ENCODE assay signal across 8 cellular contexts in the genomic region with DNA sequence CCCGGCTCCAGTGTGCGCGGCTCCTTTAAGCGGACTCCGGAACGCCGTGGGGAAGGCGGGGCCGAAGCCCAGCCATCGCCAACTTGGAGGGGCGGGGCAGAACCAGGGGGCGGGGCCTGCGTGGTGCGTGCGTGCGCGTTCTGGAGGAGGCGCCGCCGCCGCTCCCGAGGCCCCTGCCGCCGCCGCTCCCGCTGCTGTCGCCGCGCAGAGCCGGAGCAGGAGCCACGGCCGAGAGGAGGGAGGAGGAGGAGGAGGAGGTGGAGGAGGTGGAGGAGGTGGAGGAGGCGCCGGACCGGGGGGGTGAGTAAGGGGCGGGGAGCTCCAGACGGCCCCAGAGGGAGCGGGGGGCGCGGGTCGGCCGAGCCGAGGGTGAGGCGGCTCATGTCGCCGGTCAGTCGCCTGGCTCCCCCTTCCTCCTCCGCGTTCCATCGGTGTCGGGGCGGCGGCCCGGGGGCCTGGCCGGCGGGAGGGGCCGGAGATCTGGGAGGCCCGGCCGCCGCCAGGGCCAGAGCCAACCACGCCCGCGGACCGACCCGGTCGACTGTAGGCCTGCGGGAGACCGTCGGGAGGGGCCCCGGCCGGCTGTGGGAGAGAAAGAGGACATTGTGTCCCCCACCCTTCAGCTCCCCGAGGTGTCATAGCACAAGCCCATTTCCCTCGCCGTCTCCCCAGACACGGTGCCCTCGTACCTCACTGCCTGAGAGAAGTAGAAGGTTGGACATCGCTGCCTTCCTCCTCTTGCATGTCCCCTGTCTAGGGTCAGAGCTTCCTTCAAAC. TPM values are rescaled to one million over a fixed set of nuclear protein-coding genes. Genes with fewer than 3 reads are reported as not detected.
DNase-seq lines count a peak whose midpoint lies in the region; ATAC-seq and TF ChIP-seq lines count a peak whose summit lies in the region.

A gene (plus strand): TSS at position 155 of the 777 bp plus-strand sequence. CDS start 71,572 bp downstream, outside the sequence.

- H3K4me3 ChIP-seq in SU-DHL-6 (ENCODE audit: insufficient read depth, low read length, poor library complexity, severe bottlenecking) (peak within 1 kb of the TSS; percentile 93), suprapubic skin (peak within 1 kb of the TSS; percentile 88)

- H3K27me3 ChIP-seq in SU-DHL-6 (ENCODE audit: low read length) (no peaks in the 10 kb centered on the region), suprapubic skin (no peaks in the 10 kb centered on the region)

- H2AFZ ChIP-seq in SU-DHL-6 (ENCODE audit: low read depth, low read length, severe bottlenecking) = peak within 1 kb of the TSS; percentile 93

- peaks cover 36% of the 10 kb centered on the region for H3K36me3 Mint-ChIP-seq in activated naive CD8-positive, alpha-beta T cell treated with anti-CD3 and anti-CD28 coated beads for 36 hours

- peak within 1 kb of the TSS; percentile 92 for H3K9ac ChIP-seq in SU-DHL-6 (ENCODE audit: low read length)

- H3K9me2 ChIP-seq in SU-DHL-6 (replicated peaks; ENCODE audit: insufficient read depth, low read length) = no peaks in the 10 kb centered on the region

- peaks cover 50% of the 10 kb centered on the region for H3K79me2 ChIP-seq in SU-DHL-6 (ENCODE audit: insufficient read depth, low read length)

- H3K27me3 Mint-ChIP-seq in activated naive CD8-positive, alpha-beta T cell treated with anti-CD3 and anti-CD28 coated beads for 36 hours = no peaks in the 10 kb centered on the region

- 0% methylated on average over 38 of the region's 77 CpGs for WGBS in suprapubic skin

- no peaks in the 10 kb centered on the region for H3K9me3 Mint-ChIP-seq in activated naive CD8-positive, alpha-beta T cell treated with anti-CD3 and anti-CD28 coated beads for 36 hours

- H3K4me3 Mint-ChIP-seq in activated naive CD8-positive, alpha-beta T cell treated with anti-CD3 and anti-CD28 coated beads for 36 hours = peak within 1 kb of the TSS; percentile 93

- H3K4me1 ChIP-seq in suprapubic skin = peaks cover 59% of the 10 kb centered on the region

- peak within 1 kb of the TSS; percentile 93 for H3K4me2 ChIP-seq in SU-DHL-6 (ENCODE audit: low read depth, low read length, poor library complexity, severe bottlenecking)

- H3K4me1 Mint-ChIP-seq in activated naive CD8-positive, alpha-beta T cell treated with anti-CD3 and anti-CD28 coated beads for 36 hours = peaks cover 66% of the 10 kb centered on the region

- 0 out of 2 replicates have a peak, but pooled peaks cover 3% of the 10 kb centered on the region for H3K36me3 ChIP-seq in SU-DHL-6 (ENCODE audit: low read length)
- H3K36me3 ChIP-seq in suprapubic skin = no peaks in the 10 kb centered on the region

- TF ChIP-seq EP300 in suprapubic skin (IDR thresholded peaks at IDR 0.05) = no peak

- H3K9me3 ChIP-seq in SU-DHL-6 (ENCODE audit: insufficient read depth, low read length) (no peaks in the 10 kb centered on the region), suprapubic skin (no peaks in the 10 kb centered on the region)

- peaks cover 20% of the 10 kb centered on the region; the same call in 1 of the 2 replicates for H3F3A ChIP-seq in SU-DHL-6 (ENCODE audit: insufficient read depth)

- TF ChIP-seq POLR2A in suprapubic skin (IDR thresholded peaks at IDR 0.05) = peak in 1 of 2 donors; percentile 76

- peak within 1 kb of the TSS; percentile 96 for H3K27ac Mint-ChIP-seq in activated naive CD8-positive, alpha-beta T cell treated with anti-CD3 and anti-CD28 coated beads for 36 hours

- peaks cover 20% of the 10 kb centered on the region for H4K20me1 ChIP-seq in SU-DHL-6 (ENCODE audit: low read depth, low read length)

- H3K27ac ChIP-seq in SU-DHL-6 (ENCODE audit: low read depth, low read length) (peak within 1 kb of the TSS; percentile 46), suprapubic skin (peak within 1 kb of the TSS; percentile 97)

- ATAC-seq in HG02571 (IDR thresholded peaks at IDR 0.05; ENCODE audit: unreplicated experiment) = peak; percentile 59
- peak; percentile 98 for ATAC-seq in omental fat pad (ENCODE audit: low FRiP score)

- DNase-seq in GF-D8 (lab: John Stamatoyannopoulos, UW) (peak; percentile 74), NCI-H1105 treated with DMSO at 0.1 percent for 48 hours (lab: John Stamatoyannopoulos, UW) (peak; percentile 88), glomerular visceral epithelial cell (ENCODE audit: extremely low spot score) (peak; percentile 95), omental fat pad (ENCODE audit: low spot score) (peak; percentile 94), suprapubic skin (ENCODE audit: low spot score in 2 of 2) (peak; percentile 96 to 97)
- peak; percentile 93 for DNase-seq in activated naive CD8-positive, alpha-beta T cell treated with anti-CD3 and anti-CD28 coated beads for 36 hours

- TF ChIP-seq CTCF in SU-DHL-6 (IDR thresholded peaks at IDR 0.05; ENCODE audit: insufficient read depth, low read length, poor library complexity, severe bottlenecking) (no peak), omental fat pad (IDR thresholded peaks at IDR 0.05) (no peak), suprapubic skin (IDR thresholded peaks at IDR 0.05) (no peak)

RNA-seq across cellular contexts. Expression of the gene that starts here (rescaled TPM):
- 100 to 1,000 TPM; 150 to 154 TPM for total RNA-seq in activated naive CD8-positive, alpha-beta T cell treated with anti-CD3 and anti-CD28 coated beads for 36 hours
- total RNA-seq in omental fat pad (10 to 100 TPM; 49.3 to 82.6 (median 70.8) TPM), suprapubic skin (10 to 100 TPM; 31.0 to 38.4 (median 35.3) TPM)

Comparison
In these comparisons a context has a peak if more than half of its experiments do, and no peak if none do; other contexts are left out.
1. Peak in every context shown above with its lines: DNase-seq, ATAC-seq, H3K4me3 ChIP-seq and H3K27ac ChIP-seq.